Comparison of ENCODE assay signal across 16 cellular contexts in the genomic region with DNA sequence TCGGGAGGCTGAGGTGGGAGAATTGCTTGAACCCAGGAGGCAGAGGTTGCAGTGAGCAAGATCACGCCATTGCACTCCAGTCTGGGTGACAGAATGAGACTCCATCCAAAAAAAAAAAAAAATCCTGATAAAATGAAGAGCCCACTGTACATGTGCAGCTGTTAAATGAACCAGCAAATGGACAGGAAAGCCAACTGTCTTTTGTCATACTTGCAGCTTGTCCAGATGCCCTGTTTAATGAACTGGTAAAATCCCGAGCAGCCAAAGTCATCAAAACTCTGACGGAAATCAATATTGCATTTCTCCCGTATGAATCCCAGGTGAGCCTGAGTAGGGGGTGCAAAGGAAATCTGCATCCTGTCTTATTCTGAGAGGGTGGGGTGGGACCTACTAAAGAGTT. TPM values are rescaled to one million over a fixed set of nuclear protein-coding genes. Genes with fewer than 3 reads are reported as not detected.
"Had no signal": no experiment of that assay in that cellular context is flagged by ENCODE, and none has a peak within 500 bp of the region (broad histone marks: within the 10 kb centered on the region; RNA-seq: fewer than 3 reads in every experiment).

No MANE protein-coding gene starts in this region.

- H3K4me3 ChIP-seq: ascending aorta, gastroesophageal sphincter, prostate gland, right lobe of liver, transverse colon had no signal

- H3K36me3 ChIP-seq: prostate gland, right lobe of liver, transverse colon had no signal

- ATAC-seq: gastroesophageal sphincter; naive thymus-derived CD4-positive, alpha-beta T cell; right lobe of liver; stimulated activated naive CD8-positive, alpha-beta T cell treated with anti-CD3 and anti-CD28 coated beads, Interleukin-15, Interleukin-2, amounts not matched to agents 100 U/mL and 50 U/mL, for 24 hours had no signal

- H3K9me3 ChIP-seq: ascending aorta, gastroesophageal sphincter, prostate gland, right lobe of liver, transverse colon had no signal

- H3K27ac ChIP-seq: ascending aorta, gastroesophageal sphincter, prostate gland, right lobe of liver had no signal

- H3K4me1 ChIP-seq: ascending aorta, gastroesophageal sphincter, prostate gland, right lobe of liver had no signal

- DNase-seq: activated CD4-positive, alpha-beta T cell treated with anti-CD3 and anti-CD28 coated beads for 1 hour; activated CD4-positive, alpha-beta T cell treated with anti-CD3 and anti-CD28 coated beads, Interleukin-2, amount 50 U/mL, for 48 hours; activated naive CD4-positive, alpha-beta T cell treated with anti-CD3 and anti-CD28 coated beads, Interleukin-2, amount 10 ng/mL, durations not matched to agents 7 days and 5 days; dermis blood vessel endothelial cell; islet precursor cell; naive thymus-derived CD4-positive, alpha-beta T cell; right lobe of liver; stimulated activated naive CD8-positive, alpha-beta T cell treated with anti-CD3 and anti-CD28 coated beads, Interleukin-15, Interleukin-2, amounts not matched to agents 100 U/mL and 50 U/mL, for 24 hours; T1000 had no signal

- H3K27me3 ChIP-seq: ascending aorta, gastroesophageal sphincter, right lobe of liver, transverse colon had no signal

RNA-seq across cellular contexts. Expression of gene CFAP157, which starts 45.9 kb away (rescaled TPM):
- total RNA-seq: ascending aorta, bronchial epithelial cell, dermis blood vessel endothelial cell, lung microvascular endothelial cell, transverse colon had no signal

RNA-seq across cellular contexts. Expression of gene TTC16, which starts 55.0 kb away (rescaled TPM):
- total RNA-seq: ascending aorta, bronchial epithelial cell, cerebellum, dermis blood vessel endothelial cell, gastroesophageal sphincter, lung microvascular endothelial cell, transverse colon had no signal
